16 cellular contexts compared by ENCODE assay signal in genomic region chr2:239285932-239286230, GRCh38.
DNase-seq lines count a peak whose midpoint lies in the region; ATAC-seq, FAIRE-seq and TF ChIP-seq lines count a peak whose summit lies in the region.
"Had no signal": no experiment of that assay in that cellular context is flagged by ENCODE, and none has a peak within 500 bp of the region (broad histone marks: within the 10 kb centered on the region; RNA-seq: fewer than 3 reads in every experiment).

No MANE protein-coding gene starts in this region.

- H4K20me1 ChIP-seq in H9 (ENCODE audit: control insufficient read depth, insufficient read depth, insufficient read length) (peaks cover 2% of the 10 kb centered on the region), astrocyte (ENCODE audit: insufficient read depth, low read length) (peaks cover 7% of the 10 kb centered on the region)

- FAIRE-seq in astrocyte (lab: Jason Lieb, UNC), result no peak
- FAIRE-seq: endometrium, islet of Langerhans had no signal

- H3K79me2 ChIP-seq in H9 (ENCODE audit: insufficient read depth, low read length), result peaks cover 5% of the 10 kb centered on the region; the same call in 1 of the 2 replicates
- peaks cover 14% of the 10 kb centered on the region for H3K79me2 ChIP-seq in astrocyte (ENCODE audit: insufficient read depth, low read length)

- H3K9ac ChIP-seq in H9 (ENCODE audit: extremely low read depth, insufficient read length, low read length) (no peak overlapping the region), astrocyte (ENCODE audit: low read length) (no peak overlapping the region)

- H3K4me3 Mint-ChIP-seq in CD14-positive monocyte, result peak overlapping the region; percentile 75 to 87
- H3K4me3 Mint-ChIP-seq in H9, result no peak overlapping the region
- no peak overlapping the region for H3K4me3 Mint-ChIP-seq in astrocyte (ENCODE audit: unreplicated experiment)

- H2BK20ac ChIP-seq in H9 (ENCODE audit: low read depth, low read length, poor library complexity, severe bottlenecking), result no peak overlapping the region

- WGBS in H9 (ENCODE audit: extremely low coverage, insufficient read length, low lambda C conversion rate), result no CpG with 5 or more reads among the region's 3 CpGs
- WGBS in aorta, 2 donors, result 94 to 99% methylated on average over 3 of the region's 3 CpGs

- ATAC-seq in aorta (ENCODE audit: low FRiP score) (no peak), GM21717 (IDR thresholded peaks at IDR 0.05; ENCODE audit: unreplicated experiment) (no peak)

- intact Hi-C loops in CD14-positive monocyte (cut with micrococcal nuclease), result no loop called here
- intact Hi-C loops in aorta (cut with DNase I), result no loop called here

- H3K36me3 ChIP-seq in astrocyte (ENCODE audit: insufficient read depth, low read length), result no peaks in the 10 kb centered on the region
- H3K36me3 ChIP-seq in neutrophil, result no peaks in the 10 kb centered on the region
- no peaks in the 10 kb centered on the region for H3K36me3 ChIP-seq in aorta (ENCODE audit: control insufficient read depth in 1 of 2, insufficient read depth in 2 of 2, low read length in 1 of 2)
- H3K36me3 ChIP-seq: BE2C, brain microvascular endothelial cell, gastroesophageal sphincter, SJCRH30, upper lobe of right lung had no signal

- H3K27me3 ChIP-seq in H9 (ENCODE audit: insufficient read depth, low read length), result no peaks in the 10 kb centered on the region
- H3K27me3 ChIP-seq in astrocyte (ENCODE audit: insufficient read depth, low read length), result no peaks in the 10 kb centered on the region
- no peaks in the 10 kb centered on the region for H3K27me3 ChIP-seq in neutrophil
- H3K27me3 ChIP-seq in aorta (ENCODE audit: control insufficient read depth in 1 of 2, insufficient read depth in 2 of 2, low read length in 1 of 2), result no peaks in the 10 kb centered on the region
- H3K27me3 ChIP-seq: BE2C, brain microvascular endothelial cell, gastroesophageal sphincter, SJCRH30, upper lobe of right lung had no signal

- H3K9me3 ChIP-seq in H9 (ENCODE audit: control insufficient read depth, low read depth, low read length) (no peaks in the 10 kb centered on the region), astrocyte (ENCODE audit: insufficient read depth, low read depth, low read length) (no peaks in the 10 kb centered on the region), neutrophil (no peaks in the 10 kb centered on the region), aorta (ENCODE audit: control insufficient read depth, low read length) (no peaks in the 10 kb centered on the region)
- H3K9me3 ChIP-seq: BE2C, gastroesophageal sphincter, SJCRH30, upper lobe of right lung had no signal

- no peak overlapping the region for H2BK120ac ChIP-seq in H9 (ENCODE audit: low read depth, low read length, poor library complexity, severe bottlenecking)

- no peaks in the 10 kb centered on the region for H3K23me2 ChIP-seq in H9 (ENCODE audit: insufficient read length, low read depth, low read length, poor library complexity, severe bottlenecking)

- no peak overlapping the region for H3K4ac ChIP-seq in H9 (ENCODE audit: low read depth, low read length)

- no peak overlapping the region for H2BK12ac ChIP-seq in H9 (ENCODE audit: insufficient read length, low read depth, low read length)

- H2BK15ac ChIP-seq in H9 (ENCODE audit: low read depth, low read length), result no peak overlapping the region

- no peak overlapping the region for H3K23ac ChIP-seq in H9 (ENCODE audit: insufficient read length, low read depth, low read length)

- H3K4me1 ChIP-seq in H9 (ENCODE audit: insufficient read depth, low read length) (peaks cover 4% of the 10 kb centered on the region; the same call in 1 of the 2 replicates), astrocyte (ENCODE audit: insufficient read depth, low read length) (peaks cover 10% of the 10 kb centered on the region), neutrophil (ENCODE audit: control insufficient read depth in 1 of 2, insufficient read depth in 1 of 2, low read depth in 1 of 2, low read length in 1 of 2) (peaks cover 43 to 48% of the 10 kb centered on the region in 2 experiments), aorta (ENCODE audit: control insufficient read depth in 1 of 2, insufficient read depth in 2 of 2, low read length in 2 of 2) (peaks cover 0 to 3% of the 10 kb centered on the region in 2 donors)

- no peak overlapping the region for H3K27ac ChIP-seq in H9 (ENCODE audit: insufficient read length, low read depth, low read length)
- H3K27ac ChIP-seq in astrocyte (ENCODE audit: low read depth, low read length), result no peak overlapping the region
- peak overlapping the region; percentile 91 for H3K27ac ChIP-seq in neutrophil
- H3K27ac ChIP-seq in aorta (ENCODE audit: low read depth in 1 of 2, low read length in 2 of 2), result no peak overlapping the region
- H3K27ac ChIP-seq: brain microvascular endothelial cell, SJCRH30 had no signal

- H3K27ac Mint-ChIP-seq in CD14-positive monocyte (peak overlapping the region in 5 of 7 donors; percentile 68 to 94 (median 82)), H9 (peak overlapping the region in 2 of 3 experiments; percentile 38 to 65; a peak in 1 of 7 replicates), astrocyte (ENCODE audit: unreplicated experiment) (no peak overlapping the region)

- no peak overlapping the region for H4K8ac ChIP-seq in H9 (replicated peaks; ENCODE audit: insufficient read length, low read depth, low read length)

- no peaks in the 10 kb centered on the region for H3K79me1 ChIP-seq in H9 (ENCODE audit: insufficient read depth, low read depth, low read length, poor library complexity, severe bottlenecking)

- no peak for TF ChIP-seq CTCF in CD14-positive monocyte (IDR thresholded peaks at IDR 0.05)
- no peak for TF ChIP-seq CTCF in H9 (conservative IDR thresholded peaks at IDR 0.05)
- TF ChIP-seq CTCF in astrocyte (IDR thresholded peaks at IDR 0.05; ENCODE audit: insufficient read depth, low read depth, low read length), result no peak
- no peak for TF ChIP-seq CTCF in neutrophil (IDR thresholded peaks at IDR 0.05)

- H3K4me2 ChIP-seq in H9 (ENCODE audit: insufficient read depth, insufficient read length, low read length), result no peak overlapping the region
- peak overlapping the region; percentile 71 for H3K4me2 ChIP-seq in astrocyte (ENCODE audit: low read length)

- no peak overlapping the region for H3K56ac ChIP-seq in H9 (ENCODE audit: insufficient read length, low read depth, low read length)

- H3K18ac ChIP-seq in H9 (ENCODE audit: insufficient read length, low read depth, low read length), result no peak overlapping the region

- no peak overlapping the region for H2AK5ac ChIP-seq in H9 (ENCODE audit: insufficient read length, low read length)

- DNase-seq in CD14-positive monocyte (ENCODE audit: low spot score), result no peak
- no peak for DNase-seq in H9
- no peak for DNase-seq in astrocyte (ENCODE audit: low read depth)
- DNase-seq in aorta, result no peak
- no peak for DNase-seq in kidney glomerular epithelial cell (lab: John Stamatoyannopoulos, UW)
- DNase-seq: brain microvascular endothelial cell, NCI-H1048, SJCRH30 had no signal

- H3K4me3 ChIP-seq in astrocyte (ENCODE audit: insufficient read depth, low read depth, low read length) (no peak overlapping the region), neutrophil (ENCODE audit: low read depth in 1 of 2, low read length in 1 of 2) (peak overlapping the region; percentile 45 to 66), aorta (ENCODE audit: low read length in 2 of 2) (no peak overlapping the region)
- H3K4me3 ChIP-seq: SJCRH30 had no signal

- H4K91ac ChIP-seq in H9 (ENCODE audit: insufficient read length, low read depth, low read length), result no peak overlapping the region

- no peak overlapping the region for H2BK5ac ChIP-seq in H9 (ENCODE audit: insufficient read length, low read length)

- H2AFZ ChIP-seq in H9 (ENCODE audit: low read length), result no peak overlapping the region
- H2AFZ ChIP-seq in astrocyte (ENCODE audit: low read depth, low read length), result no peak overlapping the region

- H3K14ac ChIP-seq in H9 (ENCODE audit: insufficient read depth, low read length), result no peak overlapping the region

- H3K4me1 Mint-ChIP-seq in CD14-positive monocyte, result peaks cover 55% of the 10 kb centered on the region
- H3K4me1 Mint-ChIP-seq in H9, result peaks cover 47% of the 10 kb centered on the region in 2 experiments
- H3K4me1 Mint-ChIP-seq in astrocyte (ENCODE audit: low read depth, unreplicated experiment), result peaks cover 29% of the 10 kb centered on the region

- H3K27me3 Mint-ChIP-seq in CD14-positive monocyte (ENCODE audit: low read depth in 3 of 3) (peaks cover 0 to 5% (median 4%) of the 10 kb centered on the region in 3 donors), H9 (ENCODE audit: low read depth) (no peaks in the 10 kb centered on the region), astrocyte (ENCODE audit: low read depth, unreplicated experiment) (no peaks in the 10 kb centered on the region)
- H3K27me3 Mint-ChIP-seq: progenitor cell of endocrine pancreas had no signal

- H3K9me3 Mint-ChIP-seq in CD14-positive monocyte, result no peaks in the 10 kb centered on the region
- H3K9me3 Mint-ChIP-seq in H9, result no peaks in the 10 kb centered on the region
- no peaks in the 10 kb centered on the region for H3K9me3 Mint-ChIP-seq in astrocyte (ENCODE audit: unreplicated experiment)

- H4K5ac ChIP-seq in H9 (ENCODE audit: insufficient read length, low read depth, low read length), result no peak overlapping the region

- H3K36me3 Mint-ChIP-seq in CD14-positive monocyte, result peaks cover 5 to 7% of the 10 kb centered on the region in 2 donors
- no peaks in the 10 kb centered on the region for H3K36me3 Mint-ChIP-seq in H9 (ENCODE audit: insufficient read depth in 1 of 3, low read depth in 3 of 3)
- H3K36me3 Mint-ChIP-seq in astrocyte (ENCODE audit: low read depth, unreplicated experiment), result peaks cover 2% of the 10 kb centered on the region

- no peak overlapping the region for H3T11ph ChIP-seq in H9 (ENCODE audit: low read length)

Comparison
In these comparisons a context has a peak if more than half of its experiments do, and no peak if none do; other contexts are left out.
1. H3K4me3 Mint-ChIP-seq: peak in CD14-positive monocyte (2 of 2); none in H9 (0 of 2) and astrocyte (single experiment).
2. H3K4me3 ChIP-seq: peak in neutrophil (2 of 2); none in astrocyte (single experiment) and aorta (0 of 2).